11 cellular contexts compared by ENCODE assay signal in the genomic region with DNA sequence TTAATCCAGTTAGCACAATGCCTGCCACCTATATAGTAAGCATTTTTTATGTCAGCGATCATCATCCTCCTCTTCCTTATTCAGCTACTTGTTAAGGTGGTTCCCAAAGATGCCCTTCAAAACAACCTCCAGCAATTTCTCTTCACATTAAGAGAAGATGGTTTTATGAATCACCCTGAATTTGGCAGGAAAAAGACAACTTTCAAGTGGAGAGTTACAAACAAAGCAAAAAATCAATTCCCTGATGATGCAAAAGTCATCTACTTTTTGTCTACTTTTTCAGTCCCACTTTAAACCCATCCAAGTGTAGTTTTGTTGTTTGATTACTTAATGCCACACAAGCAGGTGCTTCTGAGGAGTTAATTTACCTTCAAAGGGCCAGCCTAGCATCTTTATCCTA.
"Had no signal": no experiment of that assay in that cellular context is flagged by ENCODE, and none has a peak within 500 bp of the region (broad histone marks: within the 10 kb centered on the region; RNA-seq: fewer than 3 reads in every experiment).

No MANE protein-coding gene starts in this region.

- H3K27ac ChIP-seq: brain microvascular endothelial cell had no signal

- FAIRE-seq: endothelial cell of umbilical vein had no signal

- ATAC-seq: activated T-cell treated with anti-CD3 and anti-CD28 coated beads, Interleukin-2, amount 50 U/mL, for 4 hours had no signal

- H3K27me3 ChIP-seq: brain microvascular endothelial cell had no signal

- H3K36me3 ChIP-seq: brain microvascular endothelial cell had no signal

- DNase-seq: activated CD4-positive, alpha-beta memory T cell treated with anti-CD3 and anti-CD28 coated beads for 36 hours; activated gamma-delta T cell; activated T-cell treated with anti-CD3 and anti-CD28 coated beads, Interleukin-2, amount 50 U/mL, for 4 hours; amygdala; brain microvascular endothelial cell; cerebellar nuclear complex; hippocampal formation; kidney glomerular epithelial cell; stimulated activated CD4-positive, alpha-beta T cell treated with anti-CD3 and anti-CD28 coated beads, Interleukin-4, amount 100 ng/mL, for 1 hour; T-helper 9 cell had no signal
